In the genomic region with DNA sequence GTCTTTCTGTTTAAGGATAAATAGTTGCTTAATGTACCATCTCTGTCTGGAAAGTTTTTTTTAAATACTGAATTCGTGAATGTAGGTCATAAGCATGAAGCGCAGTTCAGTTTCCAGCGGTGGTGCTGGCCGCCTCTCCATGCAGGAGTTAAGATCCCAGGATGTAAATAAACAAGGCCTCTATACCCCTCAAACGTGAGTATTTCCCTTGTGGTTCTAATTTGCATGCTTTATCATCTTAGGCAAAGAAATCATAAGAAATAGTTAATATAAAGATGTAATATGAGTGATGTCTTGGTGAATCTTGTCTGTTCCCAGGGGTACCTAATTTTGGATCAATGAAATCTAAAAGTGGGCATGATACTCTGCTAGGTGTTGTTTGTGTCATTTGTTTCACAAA, we compare ENCODE assay signal across 11 cellular contexts. TPM values are rescaled to one million over a fixed set of nuclear protein-coding genes. Genes with fewer than 3 reads are reported as not detected.
DNase-seq lines count a peak whose midpoint lies in the region; TF ChIP-seq lines count a peak whose summit lies in the region.
"Had no signal": no experiment of that assay in that cellular context is flagged by ENCODE, and none has a peak within 500 bp of the region (broad histone marks: within the 10 kb centered on the region; RNA-seq: fewer than 3 reads in every experiment).

No MANE protein-coding gene starts in this region.

- H3K4me1 ChIP-seq in NT2/D1 (ENCODE audit: insufficient read depth, insufficient read length) (peaks cover 4% of the 10 kb centered on the region), ectodermal cell (ENCODE audit: control insufficient read depth, insufficient read depth, low read length) (peaks cover 6% of the 10 kb centered on the region), ascending aorta (peaks cover 0 to 5% of the 10 kb centered on the region in 2 donors)

- H3K9me3 ChIP-seq in NT2/D1 (ENCODE audit: insufficient read depth, low read length) (no peaks in the 10 kb centered on the region), ectodermal cell (ENCODE audit: control insufficient read depth, low read length) (no peaks in the 10 kb centered on the region), ascending aorta (no peaks in the 10 kb centered on the region)

- peak overlapping the region; percentile 92 for H3K9ac ChIP-seq in NT2/D1 (ENCODE audit: insufficient read length, low read depth)

- H3K36me3 Mint-ChIP-seq in T-helper 2 cell treated with Interferon-gamma antibody and Interleukin-4, amounts not matched to agents 5 μg/mL and 100 μg/mL, for 36 hours (ENCODE audit: low read depth): peaks cover 50% of the 10 kb centered on the region
- no peaks in the 10 kb centered on the region for H3K36me3 Mint-ChIP-seq in osteocyte (ENCODE audit: unreplicated experiment)

- H3K27me3 ChIP-seq in NT2/D1 (ENCODE audit: insufficient read depth, insufficient read length) (no peaks in the 10 kb centered on the region), ectodermal cell (ENCODE audit: control insufficient read depth, insufficient read depth, low read length, poor library complexity, severe bottlenecking) (no peaks in the 10 kb centered on the region), ascending aorta (no peaks in the 10 kb centered on the region)

- WGBS in ectodermal cell, 2 experiments: 20 to 21% methylated on average over 5 of the region's 5 CpGs

- H3K36me3 ChIP-seq in NT2/D1 (ENCODE audit: insufficient read depth, insufficient read length, low read length): peaks cover 36% of the 10 kb centered on the region
- H3K36me3 ChIP-seq in ectodermal cell (ENCODE audit: control insufficient read depth, insufficient read depth, low read length): peaks cover 18% of the 10 kb centered on the region
- no peaks in the 10 kb centered on the region for H3K36me3 ChIP-seq in ascending aorta

- TF ChIP-seq CTCF in osteocyte (IDR thresholded peaks at IDR 0.05) (no peak), ascending aorta (IDR thresholded peaks at IDR 0.05) (no peak)

- H3K4me3 ChIP-seq in NT2/D1 (ENCODE audit: insufficient read length, low read depth) (peak overlapping the region; percentile 82), ectodermal cell (ENCODE audit: insufficient read depth, low read depth, low read length) (peak overlapping the region; percentile 65), ascending aorta (no peak overlapping the region)
- H3K4me3 ChIP-seq: coronary artery had no signal

- peaks cover 50% of the 10 kb centered on the region for H3K4me1 Mint-ChIP-seq in T-helper 2 cell treated with Interferon-gamma antibody and Interleukin-4, amounts not matched to agents 5 μg/mL and 100 μg/mL, for 36 hours (ENCODE audit: low read depth)
- H3K4me1 Mint-ChIP-seq in osteocyte (ENCODE audit: unreplicated experiment): peaks cover 47% of the 10 kb centered on the region

- in situ Hi-C loops in KBM-7 (cut with MboI; ENCODE audit: low pct_unique_long_range_greater_than_20kb, low sequenced_read_pairs): no loop called here

- intact Hi-C loops in ascending aorta (cut with DNase I): no loop called here

- DNase-seq in T-helper 2 cell treated with Interferon-gamma antibody and Interleukin-4, amounts not matched to agents 5 μg/mL and 100 μg/mL, for 36 hours (ENCODE audit: low spot score): no peak
- DNase-seq in T-helper 2 cell: no peak
- no peak for DNase-seq in NT2/D1 (ENCODE audit: low read depth, low spot score)
- DNase-seq in osteocyte (ENCODE audit: extremely low spot score, unreplicated experiment): no peak
- no peak for DNase-seq in KBM-7
- no peak for DNase-seq in RPMI8226
- no peak for DNase-seq in ascending aorta (ENCODE audit: low spot score in 2 of 2)
- DNase-seq: C1 segment of cervical spinal cord, SIG-M5 had no signal

- no peaks in the 10 kb centered on the region for H3K27me3 Mint-ChIP-seq in T-helper 2 cell treated with Interferon-gamma antibody and Interleukin-4, amounts not matched to agents 5 μg/mL and 100 μg/mL, for 36 hours (ENCODE audit: low read depth)
- H3K27me3 Mint-ChIP-seq in osteocyte (ENCODE audit: unreplicated experiment): no peaks in the 10 kb centered on the region

- no peaks in the 10 kb centered on the region for H3K9me3 Mint-ChIP-seq in T-helper 2 cell treated with Interferon-gamma antibody and Interleukin-4, amounts not matched to agents 5 μg/mL and 100 μg/mL, for 36 hours
- no peaks in the 10 kb centered on the region for H3K9me3 Mint-ChIP-seq in osteocyte (ENCODE audit: unreplicated experiment)

- H3K27ac Mint-ChIP-seq in T-helper 2 cell treated with Interferon-gamma antibody and Interleukin-4, amounts not matched to agents 5 μg/mL and 100 μg/mL, for 36 hours: peak overlapping the region; percentile 98
- peak overlapping the region; percentile 100 for H3K27ac Mint-ChIP-seq in osteocyte (ENCODE audit: unreplicated experiment)

- H3K27ac ChIP-seq in ectodermal cell (ENCODE audit: insufficient read depth, low read depth, low read length, poor library complexity, severe bottlenecking) (no peak overlapping the region), ascending aorta (no peak overlapping the region)
- H3K27ac ChIP-seq: coronary artery had no signal

- H3K4me3 Mint-ChIP-seq in T-helper 2 cell treated with Interferon-gamma antibody and Interleukin-4, amounts not matched to agents 5 μg/mL and 100 μg/mL, for 36 hours: peak overlapping the region; percentile 99
- H3K4me3 Mint-ChIP-seq in osteocyte (ENCODE audit: unreplicated experiment): peak overlapping the region; percentile 100

RNA-seq across cellular contexts. Expression of a gene that starts 1.5 kb away (rescaled TPM):
- 47.9 TPM for polyA plus RNA-seq in ectodermal cell (2013, experiment 1 of 4)
- 38.3 TPM for polyA plus RNA-seq in ectodermal cell (2013, experiment 2 of 4)
- polyA plus RNA-seq in ectodermal cell (2013, experiment 3 of 4): 41.9 TPM
- 41.5 TPM for polyA plus RNA-seq in ectodermal cell (2013, experiment 4 of 4)
- 7.9 and 9.4 TPM in 2 replicates for total RNA-seq in osteocyte
- not detected for total RNA-seq in ascending aorta

RNA-seq across cellular contexts. Expression of a gene that starts 1.6 kb away (rescaled TPM):
- polyA plus RNA-seq in ectodermal cell (2013, experiment 1 of 4): 14.1 TPM
- polyA plus RNA-seq in ectodermal cell (2013, experiment 2 of 4): 15.9 TPM
- 14.1 TPM for polyA plus RNA-seq in ectodermal cell (2013, experiment 3 of 4)
- polyA plus RNA-seq in ectodermal cell (2013, experiment 4 of 4): 15.2 TPM
- total RNA-seq in osteocyte: 10.8 and 12.8 TPM in 2 replicates
- total RNA-seq in ascending aorta: not detected

Comparison
In these comparisons a context has a peak if more than half of its experiments do, and no peak if none do; other contexts are left out.
1. H3K4me3 ChIP-seq: peak in NT2/D1 (single experiment) and ectodermal cell (single experiment); none in ascending aorta (0 of 2).
2. RNA of a gene that starts 1.6 kb away (total RNA-seq): 10.8 to 12.8 TPM in osteocyte; not detected in ascending aorta (single experiment); every median in the first group is over 10 times any median in the second.